Comparison of ENCODE assay signal across 2 cellular contexts in the genomic region with DNA sequence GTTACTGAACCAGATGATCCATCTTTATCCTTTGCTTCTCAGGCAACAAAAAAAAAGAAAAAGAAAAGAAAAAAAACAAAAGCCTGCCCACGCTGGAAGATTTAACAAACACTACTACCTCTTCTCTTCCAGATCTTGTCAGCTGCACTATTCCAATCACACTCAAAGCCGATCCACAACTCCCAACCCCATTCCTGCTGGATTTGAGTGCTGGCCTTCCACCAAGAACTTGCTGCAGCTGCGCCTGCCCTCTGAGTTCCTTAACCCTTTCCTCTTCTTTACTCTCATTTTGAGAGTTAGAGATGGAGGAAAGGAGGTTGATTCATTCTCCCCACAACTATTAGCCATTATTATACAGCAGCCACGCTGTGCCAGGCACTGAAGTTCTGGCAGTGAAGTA.
TF ChIP-seq lines count a peak whose summit lies in the region.

No MANE protein-coding gene starts in this region.

TF ChIP-seq in GM23338, 12 proteins besides CTCF, POLR2A, EP300 and RAD21:
- TF ChIP-seq POLR2AphosphoS5 (IDR thresholded peaks at IDR 0.05; ENCODE audit: low read depth) (no peak), JUNB (IDR thresholded peaks at IDR 0.05; ENCODE audit: unreplicated experiment) (no peak), STAT1 (IDR thresholded peaks at IDR 0.05; ENCODE audit: unreplicated experiment) (no peak), NANOG (IDR thresholded peaks at IDR 0.05; ENCODE audit: borderline replicate concordance) (no peak), CREB1 (CRISPR knock-in tag; IDR thresholded peaks at IDR 0.05; ENCODE audit: low read depth) (no peak), EZH2 (IDR thresholded peaks at IDR 0.05; ENCODE audit: low read depth, unreplicated experiment) (no peak), ZNF462 (CRISPR knock-in tag; IDR thresholded peaks at IDR 0.05) (no peak)

TF ChIP-seq in H1, 55 proteins besides CTCF, POLR2A, EP300 and RAD21:
- TF ChIP-seq, protein P1, sequence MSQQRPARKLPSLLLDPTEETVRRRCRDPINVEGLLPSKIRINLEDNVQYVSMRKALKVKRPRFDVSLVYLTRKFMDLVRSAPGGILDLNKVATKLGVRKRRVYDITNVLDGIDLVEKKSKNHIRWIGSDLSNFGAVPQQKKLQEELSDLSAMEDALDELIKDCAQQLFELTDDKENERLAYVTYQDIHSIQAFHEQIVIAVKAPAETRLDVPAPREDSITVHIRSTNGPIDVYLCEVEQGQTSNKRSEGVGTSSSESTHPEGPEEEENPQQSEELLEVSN (IDR thresholded peaks at IDR 0.05), result no peak
- TF ChIP-seq MAFK (IDR thresholded peaks at IDR 0.05; ENCODE audit: low read depth, low read length) (no peak), ZNF274 (IDR thresholded peaks at IDR 0.05; ENCODE audit: borderline replicate concordance, extremely low read depth, low read length) (no peak)
